In the genomic region with DNA sequence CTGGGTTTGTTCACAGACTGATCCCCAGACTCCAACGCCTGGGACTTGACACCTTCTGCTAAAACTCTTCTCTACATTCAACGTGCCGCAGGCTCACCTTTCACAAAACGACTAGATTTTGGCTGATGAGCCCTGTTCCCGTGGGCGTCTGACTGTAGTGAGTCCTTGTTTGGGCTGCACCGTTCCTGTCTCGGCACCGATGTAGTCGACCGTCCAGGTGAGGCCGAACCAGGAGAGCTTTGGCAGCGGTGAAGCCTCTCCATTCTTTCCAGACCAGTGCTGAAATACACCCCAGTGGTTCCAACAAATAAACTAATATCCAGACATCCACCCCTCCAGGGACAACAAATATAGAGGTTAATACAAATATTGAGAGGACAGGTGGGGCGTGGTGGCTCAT, we compare ENCODE assay signal across 36 cellular contexts. TPM values are rescaled to one million over a fixed set of nuclear protein-coding genes. Genes with fewer than 3 reads are reported as not detected.
"Had no signal": no experiment of that assay in that cellular context is flagged by ENCODE, and none has a peak within 500 bp of the region (broad histone marks: within the 10 kb centered on the region; RNA-seq: fewer than 3 reads in every experiment).

No MANE protein-coding gene starts in this region.

- DNase-seq: activated B cell treated with CpG ODN at 0.5 μM for 24 hours; activated CD4-positive, alpha-beta memory T cell treated with anti-CD3 and anti-CD28 coated beads for 36 hours; activated CD4-positive, alpha-beta T cell treated with anti-CD3 and anti-CD28 coated beads for 4 hours; activated CD4-positive, alpha-beta T cell treated with anti-CD3 and anti-CD28 coated beads, Interleukin-2, amount 10 ng/mL, durations not matched to agents 24 days and 14 days; activated CD4-positive, alpha-beta T cell treated with anti-CD3 and anti-CD28 coated beads, Interleukin-2, amount 50 U/mL, for 1 hour; activated CD4-positive, alpha-beta T cell treated with anti-CD3 and anti-CD28 coated beads, Interleukin-2, amount 50 U/mL, for 4 hours; activated CD4-positive, CD25-positive, alpha-beta regulatory T cell treated with anti-CD3 and anti-CD28 coated beads, Interleukin-2, amount 50 U/mL, for 72 hours; activated CD8-positive, alpha-beta memory T cell treated with anti-CD3 and anti-CD28 coated beads, Interleukin-2, amount 50 U/mL, for 4 hours; activated CD8-positive, alpha-beta T cell treated with anti-CD3 and anti-CD28 coated beads for 36 hours; activated effector memory CD4-positive, alpha-beta T cell treated with anti-CD3 and anti-CD28 coated beads, Interleukin-2, amount 50 U/mL, for 16 hours; activated gamma-delta T cell treated with Interleukin-2 at 50 U/mL for 16 hours; activated naive CD4-positive, alpha-beta T cell; activated naive CD4-positive, alpha-beta T cell treated with anti-CD3 and anti-CD28 coated beads for 36 hours; activated naive CD4-positive, alpha-beta T cell treated with anti-CD3 and anti-CD28 coated beads, Interleukin-2, amount 50 U/mL, for 16 hours; activated naive CD8-positive, alpha-beta T cell treated with anti-CD3 and anti-CD28 coated beads for 36 hours; activated T-cell treated with anti-CD3 and anti-CD28 coated beads for 4 hours; activated T-cell treated with anti-CD3 and anti-CD28 coated beads, Interleukin-2, amount 50 U/mL, for 1 hour; activated T-cell treated with anti-CD3 and anti-CD28 coated beads, Interleukin-2, amount 50 U/mL, for 4 hours; activated T-cell treated with anti-CD3 and anti-CD28 coated beads, Interleukin-2, amount 50 U/mL, for 72 hours; adrenal gland; amniotic stem cell; aorta; body of pancreas; brain microvascular endothelial cell; central memory CD4-positive, alpha-beta T cell; T-helper 2 cell; T-helper 9 cell had no signal

- H3K36me3 Mint-ChIP-seq: activated CD4-positive, alpha-beta memory T cell treated with anti-CD3 and anti-CD28 coated beads for 36 hours; activated naive CD8-positive, alpha-beta T cell treated with anti-CD3 and anti-CD28 coated beads for 36 hours had no signal

- H3K4me1 ChIP-seq: breast epithelium had no signal

- FAIRE-seq: astrocyte, TTC549 had no signal

- H3K36me3 ChIP-seq: adrenal gland, brain microvascular endothelial cell, breast epithelium had no signal

- H3K27ac Mint-ChIP-seq: activated B cell treated with CpG ODN at 0.5 μM for 24 hours; activated CD4-positive, alpha-beta memory T cell treated with anti-CD3 and anti-CD28 coated beads for 36 hours; activated CD4-positive, alpha-beta T cell treated with anti-CD3 and anti-CD28 coated beads, Interleukin-2, amount 10 ng/mL, durations not matched to agents 24 days and 14 days; activated CD8-positive, alpha-beta T cell treated with anti-CD3 and anti-CD28 coated beads for 36 hours; activated naive CD4-positive, alpha-beta T cell treated with anti-CD3 and anti-CD28 coated beads for 36 hours; activated naive CD4-positive, alpha-beta T cell treated with anti-CD3 and anti-CD28 coated beads, Interleukin-2, amount 50 U/mL, for 72 hours; activated naive CD8-positive, alpha-beta T cell treated with anti-CD3 and anti-CD28 coated beads for 36 hours; activated T-cell treated with anti-CD3 and anti-CD28 coated beads, Interleukin-2, amount 50 U/mL, for 72 hours; activated T-helper 1 cell treated with anti-CD3 and anti-CD28 coated beads, Interleukin-12 subunit alpha, Interleukin-12 subunit beta, Interleukin-2, Interleukin-4 antibody, amounts not matched to agents 30 ng/mL and 10 ng/mL and 1 ng/mL, durations not matched to agents 14 hours and 24 hours and 36 hours; activated T-helper 17 cell treated with anti-CD3 and anti-CD28 coated beads, Interleukin-2, amount 50 U/mL, for 72 hours; T-helper 1 cell treated with Interleukin-12 subunit alpha and Interleukin-12 subunit beta and Interleukin-4 antibody, amounts not matched to agents 30 μg/mL and 1 μg/mL, for 36 hours; T-helper 2 cell treated with Interferon-gamma antibody and Interleukin-4, amounts not matched to agents 5 μg/mL and 100 μg/mL, for 36 hours had no signal

- H3K27me3 ChIP-seq: adrenal gland, body of pancreas, brain microvascular endothelial cell, breast epithelium had no signal

- H3K4me1 Mint-ChIP-seq: activated B cell treated with CpG ODN at 0.5 μM for 24 hours; activated CD4-positive, alpha-beta T cell treated with anti-CD3 and anti-CD28 coated beads, Interleukin-2, amount 10 ng/mL, durations not matched to agents 24 days and 14 days; activated naive CD8-positive, alpha-beta T cell treated with anti-CD3 and anti-CD28 coated beads for 36 hours; activated T-helper 17 cell treated with anti-CD3 and anti-CD28 coated beads, Interleukin-2, amount 50 U/mL, for 72 hours had no signal

- H3K9me3 ChIP-seq: adrenal gland, body of pancreas, breast epithelium had no signal

- H3K27ac ChIP-seq: adrenal gland, body of pancreas, brain microvascular endothelial cell, breast epithelium, VCaP had no signal

- H3K9me3 Mint-ChIP-seq: activated CD4-positive, alpha-beta memory T cell treated with anti-CD3 and anti-CD28 coated beads for 36 hours; activated CD4-positive, alpha-beta T cell treated with anti-CD3 and anti-CD28 coated beads, Interleukin-2, amount 10 ng/mL, durations not matched to agents 24 days and 14 days; activated CD8-positive, alpha-beta T cell treated with anti-CD3 and anti-CD28 coated beads for 36 hours; activated T-cell treated with anti-CD3 and anti-CD28 coated beads, Interleukin-2, amount 50 U/mL, for 72 hours; activated T-helper 1 cell treated with anti-CD3 and anti-CD28 coated beads, Interleukin-12 subunit alpha, Interleukin-12 subunit beta, Interleukin-2, Interleukin-4 antibody, amounts not matched to agents 30 ng/mL and 10 ng/mL and 1 ng/mL, durations not matched to agents 14 hours and 24 hours and 36 hours; activated T-helper 17 cell treated with anti-CD3 and anti-CD28 coated beads, Interleukin-2, amount 50 U/mL, for 72 hours; T-helper 1 cell treated with Interleukin-12 subunit alpha and Interleukin-12 subunit beta and Interleukin-4 antibody, amounts not matched to agents 30 μg/mL and 1 μg/mL, for 36 hours; T-helper 2 cell treated with Interferon-gamma antibody and Interleukin-4, amounts not matched to agents 5 μg/mL and 100 μg/mL, for 36 hours had no signal

- H3K4me3 ChIP-seq: adrenal gland, body of pancreas, breast epithelium had no signal

- H3K4me3 Mint-ChIP-seq: activated B cell treated with CpG ODN at 0.5 μM for 24 hours; activated CD4-positive, alpha-beta memory T cell treated with anti-CD3 and anti-CD28 coated beads for 36 hours; activated CD4-positive, alpha-beta T cell treated with anti-CD3 and anti-CD28 coated beads, Interleukin-2, amount 10 ng/mL, durations not matched to agents 24 days and 14 days; activated CD8-positive, alpha-beta T cell treated with anti-CD3 and anti-CD28 coated beads for 36 hours; activated naive CD4-positive, alpha-beta T cell treated with anti-CD3 and anti-CD28 coated beads for 36 hours; activated naive CD8-positive, alpha-beta T cell treated with anti-CD3 and anti-CD28 coated beads for 36 hours; activated T-cell treated with anti-CD3 and anti-CD28 coated beads, Interleukin-2, amount 50 U/mL, for 4 hours; activated T-cell treated with anti-CD3 and anti-CD28 coated beads, Interleukin-2, amount 50 U/mL, for 72 hours; activated T-helper 1 cell treated with anti-CD3 and anti-CD28 coated beads, Interleukin-12 subunit alpha, Interleukin-12 subunit beta, Interleukin-2, Interleukin-4 antibody, amounts not matched to agents 30 ng/mL and 10 ng/mL and 1 ng/mL, durations not matched to agents 14 hours and 24 hours and 36 hours; activated T-helper 17 cell treated with anti-CD3 and anti-CD28 coated beads, Interleukin-2, amount 50 U/mL, for 72 hours; T-helper 1 cell treated with Interleukin-12 subunit alpha and Interleukin-12 subunit beta and Interleukin-4 antibody, amounts not matched to agents 30 μg/mL and 1 μg/mL, for 36 hours; T-helper 2 cell treated with Interferon-gamma antibody and Interleukin-4, amounts not matched to agents 5 μg/mL and 100 μg/mL, for 36 hours had no signal

RNA-seq across cellular contexts. Expression of a gene that starts 45.0 kb away (rescaled TPM):
- total RNA-seq: activated B cell treated with CpG ODN at 0.5 μM for 24 hours; activated CD4-positive, alpha-beta T cell treated with anti-CD3 and anti-CD28 coated beads, Interleukin-2, amount 10 ng/mL, durations not matched to agents 24 days and 14 days; activated CD8-positive, alpha-beta T cell treated with anti-CD3 and anti-CD28 coated beads for 36 hours; activated naive CD4-positive, alpha-beta T cell treated with anti-CD3 and anti-CD28 coated beads for 36 hours; activated naive CD8-positive, alpha-beta T cell treated with anti-CD3 and anti-CD28 coated beads for 36 hours; activated T-helper 1 cell treated with anti-CD3 and anti-CD28 coated beads, Interleukin-12 subunit alpha, Interleukin-12 subunit beta, Interleukin-2, Interleukin-4 antibody, amounts not matched to agents 30 ng/mL and 10 ng/mL and 1 ng/mL, durations not matched to agents 14 hours and 24 hours and 36 hours had no signal
